10 cellular contexts compared by ENCODE assay signal in genomic region chr10:80200687-80201086, GRCh38. TPM values are rescaled to one million over a fixed set of nuclear protein-coding genes. Genes with fewer than 3 reads are reported as not detected.
DNase-seq lines count a peak whose midpoint lies in the region; ATAC-seq, FAIRE-seq and TF ChIP-seq lines count a peak whose summit lies in the region.
"Had no signal": no experiment of that assay in that cellular context is flagged by ENCODE, and none has a peak within 500 bp of the region (broad histone marks: within the 10 kb centered on the region; RNA-seq: fewer than 3 reads in every experiment).

No MANE protein-coding gene starts in this region.

- TF ChIP-seq EP300 in sigmoid colon (IDR thresholded peaks at IDR 0.05): no peak

- dilution Hi-C loops in endothelial cell of umbilical vein (cut with MboI; ENCODE audit: extremely low pct_ligation_motif_present, low sequenced_read_pairs): no loop called here

- no peaks in the 10 kb centered on the region for H3K36me3 ChIP-seq in CD8-positive, alpha-beta T cell (ENCODE audit: insufficient read depth, low read length)
- H3K36me3 ChIP-seq in Peyer's patch (no peaks in the 10 kb centered on the region), endothelial cell of umbilical vein (ENCODE audit: control insufficient read depth in 2 of 2, extremely low read depth in 1 of 2, insufficient read depth in 2 of 2, low read length in 2 of 2) (no peaks in the 10 kb centered on the region), sigmoid colon (no peaks in the 10 kb centered on the region), mucosa of descending colon (ENCODE audit: low read depth) (peaks cover 4% of the 10 kb centered on the region)

- H3K9me3 Mint-ChIP-seq in CD8-positive, alpha-beta T cell: no peaks in the 10 kb centered on the region

- peaks cover 87% of the 10 kb centered on the region for H3K79me2 ChIP-seq in endothelial cell of umbilical vein (ENCODE audit: control insufficient read depth, insufficient read depth, low read length)

- DNase-seq in CD8-positive, alpha-beta T cell: no peak
- no peak for DNase-seq in Peyer's patch
- no peak for DNase-seq in endothelial cell of umbilical vein (ENCODE audit: low read depth, low spot score)
- no peak for DNase-seq in sigmoid colon
- no peak for DNase-seq in DMS53 (lab: John Stamatoyannopoulos, UW)
- DNase-seq in NCI-H2107 (lab: John Stamatoyannopoulos, UW): no peak
- no peak for DNase-seq in mucosa of descending colon

- H4K20me1 ChIP-seq in endothelial cell of umbilical vein (replicated peaks; ENCODE audit: control insufficient read depth, extremely low read depth, insufficient read depth, low read length): no peaks in the 10 kb centered on the region

- no peaks in the 10 kb centered on the region for H3K27me3 ChIP-seq in CD8-positive, alpha-beta T cell (ENCODE audit: insufficient read depth, low read length)
- no peaks in the 10 kb centered on the region for H3K27me3 ChIP-seq in Peyer's patch
- H3K27me3 ChIP-seq in endothelial cell of umbilical vein (ENCODE audit: control insufficient read depth in 2 of 2, insufficient read depth in 2 of 2, low read length in 2 of 2): no peaks in the 10 kb centered on the region
- H3K27me3 ChIP-seq in sigmoid colon: no peaks in the 10 kb centered on the region

- TF ChIP-seq POLR2A in Peyer's patch (IDR thresholded peaks at IDR 0.05) (no peak), endothelial cell of umbilical vein (IDR thresholded peaks at IDR 0.05; ENCODE audit: low read depth, low read length) (no peak), sigmoid colon (IDR thresholded peaks at IDR 0.05) (no peak)

- BruUV-seq in endothelial cell of umbilical vein (replicated peaks; lab: Mats Ljungman, UMichigan): no TSS peak

- H3K4me1 Mint-ChIP-seq in CD8-positive, alpha-beta T cell (ENCODE audit: low read depth): peaks cover 86% of the 10 kb centered on the region

- H3K4me2 ChIP-seq in endothelial cell of umbilical vein (ENCODE audit: insufficient read depth, low read length): peak overlapping the region; percentile 59

- no peak for TF ChIP-seq CTCF in CD8-positive, alpha-beta T cell (IDR thresholded peaks at IDR 0.05)
- no peak for TF ChIP-seq CTCF in Peyer's patch (IDR thresholded peaks at IDR 0.05)
- TF ChIP-seq CTCF in endothelial cell of umbilical vein (IDR thresholded peaks at IDR 0.05; ENCODE audit: extremely low read depth in 1 of 2, insufficient read depth in 1 of 2, low read depth in 1 of 2, low read length in 2 of 2): no peak
- no peak for TF ChIP-seq CTCF in sigmoid colon (IDR thresholded peaks at IDR 0.05)
- TF ChIP-seq CTCF in mucosa of descending colon (IDR thresholded peaks at IDR 0.05): no peak

- POLR2A ChIA-PET in CD8-positive, alpha-beta T cell (lab: Charles Lee): interaction anchor here (5.6 kb wide), 1 partner anchor 13 kb away, joined by 71 read pairs; no protein-coding TSS in a partner anchor
- POLR2A ChIA-PET in endothelial cell of umbilical vein (lab: Charles Lee): no interaction called here

- peak overlapping the region; percentile 55 for H3K9ac ChIP-seq in endothelial cell of umbilical vein (replicated peaks; ENCODE audit: extremely low read depth, insufficient read depth, low read length)

- no peaks in the 10 kb centered on the region for H3K9me3 ChIP-seq in CD8-positive, alpha-beta T cell (ENCODE audit: low read length)
- no peaks in the 10 kb centered on the region for H3K9me3 ChIP-seq in Peyer's patch
- H3K9me3 ChIP-seq in endothelial cell of umbilical vein (replicated peaks; ENCODE audit: control insufficient read depth, insufficient read depth, low read length): no peaks in the 10 kb centered on the region
- H3K9me3 ChIP-seq in sigmoid colon: no peaks in the 10 kb centered on the region
- H3K9me3 ChIP-seq in mucosa of descending colon: no peaks in the 10 kb centered on the region

- H3K4me3 ChIP-seq in CD8-positive, alpha-beta T cell (ENCODE audit: low read depth, low read length): no peak overlapping the region
- H3K4me3 ChIP-seq in Peyer's patch (no peak overlapping the region), endothelial cell of umbilical vein (replicated peaks in 1 of 3; ENCODE audit: insufficient read depth in 1 of 3, low read depth in 1 of 3, low read length in 3 of 3) (no peak overlapping the region), sigmoid colon (no peak overlapping the region), mucosa of descending colon (no peak overlapping the region)

- intact Hi-C loops in CD8-positive, alpha-beta T cell (cut with DNase I, micrococcal nuclease): loop anchor here (5.0 to 10.0 kb wide), 6 partner anchors 33 to 756 kb away; partner anchors contain the start of genes TSPAN14 (in 2 of the 2), ZCCHC24 (in 2 of the 2) and NUTM2E (in 1 of the 2)
- intact Hi-C loops in endothelial cell of umbilical vein (cut with micrococcal nuclease): loop anchor here (5.0 kb wide), 1 partner anchor 212 kb away; no protein-coding TSS in a partner anchor
- intact Hi-C loops in sigmoid colon (cut with DNase I): loop anchor here (10.0 kb wide), 1 partner anchor 826 kb away; no protein-coding TSS in a partner anchor
- intact Hi-C loops in mucosa of descending colon (cut with DNase I, micrococcal nuclease): loop anchor here (10.0 kb wide), 1 partner anchor 46 kb away; no protein-coding TSS in a partner anchor

- peaks cover 77% of the 10 kb centered on the region for H3K4me1 ChIP-seq in CD8-positive, alpha-beta T cell (ENCODE audit: insufficient read depth, low read length)
- H3K4me1 ChIP-seq in Peyer's patch (peaks cover 14 to 85% (median 48%) of the 10 kb centered on the region in 4 donors), endothelial cell of umbilical vein (ENCODE audit: control insufficient read depth, extremely low read depth, insufficient read depth, low read length) (peaks cover 51% of the 10 kb centered on the region), sigmoid colon (peaks cover 0 to 93% (median 86%) of the 10 kb centered on the region in 4 donors), mucosa of descending colon (ENCODE audit: low read depth) (peaks cover 83% of the 10 kb centered on the region)

- no peak for FAIRE-seq in endothelial cell of umbilical vein (lab: Jason Lieb, UNC)

- CTCF ChIA-PET in CD8-positive, alpha-beta T cell (lab: Charles Lee): interaction anchor here (1.2 to 5.2 kb wide), 3 partner anchors 12 to 57 kb away, joined by 4 to 53 read pairs (median 4); no protein-coding TSS in a partner anchor
- CTCF ChIA-PET in endothelial cell of umbilical vein (lab: Charles Lee): interaction anchor here (0.9 to 4.5 kb wide), 5 partner anchors 9 to 56 kb away, joined by 3 to 20 read pairs (median 3); no protein-coding TSS in a partner anchor

- H3K27me3 Mint-ChIP-seq in CD8-positive, alpha-beta T cell (ENCODE audit: low read depth): no peaks in the 10 kb centered on the region

- peaks cover 35% of the 10 kb centered on the region for H3K36me3 Mint-ChIP-seq in CD8-positive, alpha-beta T cell

- H2AFZ ChIP-seq in endothelial cell of umbilical vein (ENCODE audit: low read depth, low read length): no peak overlapping the region

- 83 to 94% methylated on average over 10 of the region's 10 CpGs for WGBS in sigmoid colon, 2 donors

- H3K9me1 ChIP-seq in endothelial cell of umbilical vein (replicated peaks; ENCODE audit: control insufficient read depth, extremely low read depth, insufficient read depth, low read length): no peaks in the 10 kb centered on the region

- peak overlapping the region; percentile 81 for H3K27ac Mint-ChIP-seq in CD8-positive, alpha-beta T cell

- ATAC-seq in CD8-positive, alpha-beta T cell: no peak
- no peak for ATAC-seq in mucosa of descending colon
- no peak for ATAC-seq in HG03135 (IDR thresholded peaks at IDR 0.05; ENCODE audit: unreplicated experiment)
- ATAC-seq: esophagus mucosa, left lobe of liver had no signal

- peak overlapping the region; percentile 96 for H3K4me3 Mint-ChIP-seq in CD8-positive, alpha-beta T cell

- H3K27ac ChIP-seq in CD8-positive, alpha-beta T cell (ENCODE audit: low read depth, low read length): no peak overlapping the region
- peak overlapping the region in 3 of 4 donors; percentile 99 to 100 (median 99) for H3K27ac ChIP-seq in Peyer's patch
- H3K27ac ChIP-seq in endothelial cell of umbilical vein (ENCODE audit: insufficient read depth, low read depth, low read length): peak overlapping the region; percentile 86
- peak overlapping the region; percentile 50 to 97 (median 96) for H3K27ac ChIP-seq in sigmoid colon

TF ChIP-seq in endothelial cell of umbilical vein, 7 proteins besides CTCF, POLR2A, EP300 and RAD21:
- TF ChIP-seq JUN (IDR thresholded peaks at IDR 0.05; ENCODE audit: borderline replicate concordance, insufficient read depth, insufficient read length, low read depth) (no peak), MAX (IDR thresholded peaks at IDR 0.05; ENCODE audit: insufficient read depth, insufficient read length) (no peak), EZH2 (IDR thresholded peaks at IDR 0.05; ENCODE audit: borderline replicate concordance, low read depth, low read length, severe bottlenecking) (no peak), GATA2 (IDR thresholded peaks at IDR 0.05; ENCODE audit: insufficient read depth, insufficient read length, low read depth, low read length) (no peak), FOS (IDR thresholded peaks at IDR 0.05; ENCODE audit: borderline replicate concordance, insufficient read depth, low read length) (no peak), MYC (IDR thresholded peaks at IDR 0.05; ENCODE audit: low read depth, low read length) (no peak), POLR2AphosphoS5 (IDR thresholded peaks at IDR 0.05; ENCODE audit: insufficient read depth, low read depth, low read length) (no peak)

RNA-seq across cellular contexts. Expression of gene ANXA11, which starts 4.7 kb away (rescaled TPM):
- total RNA-seq in CD8-positive, alpha-beta T cell: 100 to 1,000 TPM; 136 to 141 TPM
- total RNA-seq in Peyer's patch: 100 to 1,000 TPM; 110 to 269 (median 238) TPM
- 122 and 143 TPM in 2 replicates for total RNA-seq in endothelial cell of umbilical vein
- polyA plus RNA-seq in endothelial cell of umbilical vein: 59.2 and 68.0 TPM in 2 replicates
- polyA plus RNA-seq in endothelial cell of umbilical vein (2011; cell fraction: cytosol; rRNA removed): 72.5 and 74.8 TPM in 2 replicates
- polyA plus RNA-seq in endothelial cell of umbilical vein (2011; cell fraction: nucleus; rRNA removed): 58.0 and 87.2 TPM in 2 replicates
- 210 and 281 TPM in 2 replicates for polyA plus RNA-seq in endothelial cell of umbilical vein (2012)
- polyA minus RNA-seq in endothelial cell of umbilical vein: 59.0 and 59.7 TPM in 2 replicates
- polyA minus RNA-seq in endothelial cell of umbilical vein (2011; cell fraction: cytosol; rRNA and poly(A)+ RNA removed): 70.7 TPM
- 51.3 and 53.0 TPM in 2 replicates for polyA minus RNA-seq in endothelial cell of umbilical vein (2011; cell fraction: nucleus; rRNA and poly(A)+ RNA removed)
- total RNA-seq in sigmoid colon: 100 to 1,000 TPM in 1 of 4 donors, 10 to 100 TPM in 3; 63.2 to 109 (median 75.7) TPM
- polyA plus RNA-seq in sigmoid colon: 100 to 1,000 TPM; 170 to 323 (median 199) TPM
- total RNA-seq in mucosa of descending colon: 100 to 1,000 TPM; 252 to 424 (median 367) TPM
